In the genomic region with DNA sequence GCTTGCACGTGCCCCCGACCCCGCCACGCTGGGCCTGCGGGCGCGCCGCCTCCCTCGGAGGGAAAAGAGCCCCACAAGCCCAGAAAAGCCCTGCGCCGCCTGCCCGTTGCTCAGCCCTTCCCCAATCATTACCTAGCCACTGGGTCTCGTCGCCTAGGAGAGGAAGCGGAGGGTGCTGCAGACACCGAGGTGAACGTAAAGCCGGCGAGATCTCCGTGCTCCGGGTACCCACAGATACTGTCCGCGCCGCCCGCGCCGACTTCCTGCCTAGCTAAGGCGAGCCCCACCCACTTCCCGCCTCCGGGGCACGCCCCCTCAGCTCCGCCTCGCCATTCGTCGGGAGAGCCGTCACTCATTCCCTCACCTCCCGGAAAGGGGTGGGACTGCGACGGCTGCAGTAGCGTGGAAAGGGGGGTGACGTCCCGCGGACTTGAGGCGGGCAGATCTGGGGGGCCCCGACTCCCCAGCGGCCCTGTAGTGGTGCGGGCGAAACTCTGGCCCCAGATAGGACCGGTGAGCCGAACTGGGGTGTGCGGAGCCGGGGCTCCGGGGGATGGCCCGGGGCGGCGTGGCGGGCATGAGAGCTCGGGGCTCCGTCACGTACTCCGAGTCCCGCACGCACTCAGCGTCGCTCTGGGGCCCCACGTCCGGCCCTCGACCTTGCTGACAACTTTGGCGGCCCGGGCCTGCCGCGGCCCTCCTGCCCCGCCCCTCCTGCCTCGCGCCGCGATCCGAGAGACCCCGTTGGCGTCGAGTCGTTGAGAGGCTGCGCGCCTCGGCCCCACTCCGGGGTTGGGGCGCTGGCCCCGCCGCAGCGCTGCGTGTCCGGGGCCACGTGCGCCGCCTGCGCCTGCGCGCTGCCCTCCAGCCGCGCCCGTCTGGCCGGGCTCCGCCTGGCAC, we compare ENCODE assay signal across 1 cellular context.
TF ChIP-seq lines count a peak whose summit lies in the region.

ENO1 (minus strand) TSS at position 239 of the 900 bp plus-strand sequence. CDS start 3,778 bp downstream, outside the sequence.

TF ChIP-seq in HepG2, 621 proteins besides CTCF, POLR2A, EP300 and RAD21 (continued from another document and continues in another):
- TF ChIP-seq AHDC1 (CRISPR knock-in tag; IDR thresholded peaks at IDR 0.05; ENCODE audit: borderline replicate concordance) (peak; percentile 54), ZNF709 (CRISPR knock-in tag; IDR thresholded peaks at IDR 0.05) (peak; percentile 86; the same call in 1 of the 2 replicates), IRF2 (CRISPR knock-in tag; IDR thresholded peaks at IDR 0.05) (peak; percentile 80; the same call in 1 of the 2 replicates), THAP8 (CRISPR knock-in tag; IDR thresholded peaks at IDR 0.05; ENCODE audit: borderline replicate concordance) (0 out of 2 replicates have a peak, but pooled peaks have one; percentile 95), ETV5 (CRISPR knock-in tag; IDR thresholded peaks at IDR 0.05; ENCODE audit: borderline replicate concordance) (peak; percentile 94), MEF2D (CRISPR knock-in tag; IDR thresholded peaks at IDR 0.05) (peak; percentile 50; the same call in 1 of the 2 replicates), MTA1 (CRISPR knock-in tag; IDR thresholded peaks at IDR 0.05; ENCODE audit: borderline replicate concordance) (peak; percentile 58; the same call in 1 of the 2 replicates), POLR2AphosphoS5 (IDR thresholded peaks at IDR 0.05; ENCODE audit: low read depth, low read length) (peak; percentile 96), NFE2 (CRISPR knock-in tag; IDR thresholded peaks at IDR 0.05) (no peak), ZNF3 (CRISPR knock-in tag; IDR thresholded peaks at IDR 0.05) (0 out of 2 replicates have a peak, but pooled peaks have one; percentile 21), ATF4 (CRISPR knock-in tag; IDR thresholded peaks at IDR 0.05) (peak in 1 of 2 experiments; percentile 64; a peak in 2 of 4 replicates), ARNTL (CRISPR knock-in tag; IDR thresholded peaks at IDR 0.05) (peak; percentile 83), ZNF83 (CRISPR knock-in tag; IDR thresholded peaks at IDR 0.05; ENCODE audit: borderline replicate concordance) (peak; percentile 82), RFXANK (CRISPR knock-in tag; IDR thresholded peaks at IDR 0.05) (no peak), ZSCAN20 (CRISPR knock-in tag; IDR thresholded peaks at IDR 0.05; ENCODE audit: borderline replicate concordance) (peak; percentile 97; the same call in 1 of the 2 replicates), MXD4 (CRISPR knock-in tag; IDR thresholded peaks at IDR 0.05) (0 out of 2 replicates have a peak, but pooled peaks have one; percentile 5), ZNF430 (CRISPR knock-in tag; IDR thresholded peaks at IDR 0.05) (peak; percentile 52; the same call in 1 of the 2 replicates), MBNL3 (CRISPR knock-in tag; conservative IDR thresholded peaks at IDR 0.05) (no peak), ZBTB39 (CRISPR knock-in tag; IDR thresholded peaks at IDR 0.05) (no peak; the same call in 1 of the 2 replicates), ZNF703 (CRISPR knock-in tag; IDR thresholded peaks at IDR 0.05; ENCODE audit: borderline replicate concordance) (peak; percentile 50; the same call in 1 of the 2 replicates), ZSCAN30 (CRISPR knock-in tag; IDR thresholded peaks at IDR 0.05) (peak; percentile 24), ZNF713 (CRISPR knock-in tag; IDR thresholded peaks at IDR 0.05) (no peak), MLLT10 (CRISPR knock-in tag; IDR thresholded peaks at IDR 0.05) (0 out of 2 replicates have a peak, but pooled peaks have one; percentile 40), KLF11 (CRISPR knock-in tag; IDR thresholded peaks at IDR 0.05) (peak; percentile 91)
- TF ChIP-seq, protein P1, sequence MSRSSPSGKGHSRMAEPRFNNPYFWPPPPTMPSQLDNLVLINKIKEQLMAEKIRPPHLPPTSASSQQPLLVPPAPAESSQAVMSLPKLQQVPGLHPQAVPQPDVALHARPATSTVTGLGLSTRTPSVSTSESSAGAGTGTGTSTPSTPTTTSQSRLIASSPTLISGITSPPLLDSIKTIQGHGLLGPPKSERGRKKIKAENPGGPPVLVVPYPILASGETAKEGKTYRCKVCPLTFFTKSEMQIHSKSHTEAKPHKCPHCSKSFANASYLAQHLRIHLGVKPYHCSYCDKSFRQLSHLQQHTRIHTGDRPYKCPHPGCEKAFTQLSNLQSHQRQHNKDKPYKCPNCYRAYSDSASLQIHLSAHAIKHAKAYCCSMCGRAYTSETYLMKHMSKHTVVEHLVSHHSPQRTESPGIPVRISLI (CRISPR knock-in tag; IDR thresholded peaks at IDR 0.05; ENCODE audit: borderline replicate concordance), result no peak
- TF ChIP-seq, protein P2, sequence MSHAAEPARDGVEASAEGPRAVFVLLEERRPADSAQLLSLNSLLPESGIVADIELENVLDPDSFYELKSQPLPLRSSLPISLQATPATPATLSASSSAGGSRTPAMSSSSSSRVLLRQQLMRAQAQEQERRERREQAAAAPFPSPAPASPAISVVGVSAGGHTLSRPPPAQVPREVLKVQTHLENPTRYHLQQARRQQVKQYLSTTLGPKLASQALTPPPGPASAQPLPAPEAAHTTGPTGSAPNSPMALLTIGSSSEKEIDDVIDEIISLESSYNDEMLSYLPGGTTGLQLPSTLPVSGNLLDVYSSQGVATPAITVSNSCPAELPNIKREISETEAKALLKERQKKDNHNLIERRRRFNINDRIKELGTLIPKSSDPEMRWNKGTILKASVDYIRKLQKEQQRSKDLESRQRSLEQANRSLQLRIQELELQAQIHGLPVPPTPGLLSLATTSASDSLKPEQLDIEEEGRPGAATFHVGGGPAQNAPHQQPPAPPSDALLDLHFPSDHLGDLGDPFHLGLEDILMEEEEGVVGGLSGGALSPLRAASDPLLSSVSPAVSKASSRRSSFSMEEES (CRISPR knock-in tag; IDR thresholded peaks at IDR 0.05), result peak; percentile 89
- TF ChIP-seq, protein P3, sequence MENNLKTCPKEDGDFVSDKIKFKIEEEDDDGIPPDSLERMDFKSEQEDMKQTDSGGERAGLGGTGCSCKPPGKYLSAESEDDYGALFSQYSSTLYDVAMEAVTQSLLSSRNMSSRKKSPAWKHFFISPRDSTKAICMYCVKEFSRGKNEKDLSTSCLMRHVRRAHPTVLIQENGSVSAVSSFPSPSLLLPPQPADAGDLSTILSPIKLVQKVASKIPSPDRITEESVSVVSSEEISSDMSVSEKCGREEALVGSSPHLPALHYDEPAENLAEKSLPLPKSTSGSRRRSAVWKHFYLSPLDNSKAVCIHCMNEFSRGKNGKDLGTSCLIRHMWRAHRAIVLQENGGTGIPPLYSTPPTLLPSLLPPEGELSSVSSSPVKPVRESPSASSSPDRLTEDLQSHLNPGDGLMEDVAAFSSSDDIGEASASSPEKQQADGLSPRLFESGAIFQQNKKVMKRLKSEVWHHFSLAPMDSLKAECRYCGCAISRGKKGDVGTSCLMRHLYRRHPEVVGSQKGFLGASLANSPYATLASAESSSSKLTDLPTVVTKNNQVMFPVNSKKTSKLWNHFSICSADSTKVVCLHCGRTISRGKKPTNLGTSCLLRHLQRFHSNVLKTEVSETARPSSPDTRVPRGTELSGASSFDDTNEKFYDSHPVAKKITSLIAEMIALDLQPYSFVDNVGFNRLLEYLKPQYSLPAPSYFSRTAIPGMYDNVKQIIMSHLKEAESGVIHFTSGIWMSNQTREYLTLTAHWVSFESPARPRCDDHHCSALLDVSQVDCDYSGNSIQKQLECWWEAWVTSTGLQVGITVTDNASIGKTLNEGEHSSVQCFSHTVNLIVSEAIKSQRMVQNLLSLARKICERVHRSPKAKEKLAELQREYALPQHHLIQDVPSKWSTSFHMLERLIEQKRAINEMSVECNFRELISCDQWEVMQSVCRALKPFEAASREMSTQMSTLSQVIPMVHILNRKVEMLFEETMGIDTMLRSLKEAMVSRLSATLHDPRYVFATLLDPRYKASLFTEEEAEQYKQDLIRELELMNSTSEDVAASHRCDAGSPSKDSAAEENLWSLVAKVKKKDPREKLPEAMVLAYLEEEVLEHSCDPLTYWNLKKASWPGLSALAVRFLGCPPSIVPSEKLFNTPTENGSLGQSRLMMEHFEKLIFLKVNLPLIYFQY (CRISPR knock-in tag; IDR thresholded peaks at IDR 0.05; ENCODE audit: borderline replicate concordance), result 0 out of 2 replicates have a peak, but pooled peaks have one; percentile 62
- TF ChIP-seq, protein P4, sequence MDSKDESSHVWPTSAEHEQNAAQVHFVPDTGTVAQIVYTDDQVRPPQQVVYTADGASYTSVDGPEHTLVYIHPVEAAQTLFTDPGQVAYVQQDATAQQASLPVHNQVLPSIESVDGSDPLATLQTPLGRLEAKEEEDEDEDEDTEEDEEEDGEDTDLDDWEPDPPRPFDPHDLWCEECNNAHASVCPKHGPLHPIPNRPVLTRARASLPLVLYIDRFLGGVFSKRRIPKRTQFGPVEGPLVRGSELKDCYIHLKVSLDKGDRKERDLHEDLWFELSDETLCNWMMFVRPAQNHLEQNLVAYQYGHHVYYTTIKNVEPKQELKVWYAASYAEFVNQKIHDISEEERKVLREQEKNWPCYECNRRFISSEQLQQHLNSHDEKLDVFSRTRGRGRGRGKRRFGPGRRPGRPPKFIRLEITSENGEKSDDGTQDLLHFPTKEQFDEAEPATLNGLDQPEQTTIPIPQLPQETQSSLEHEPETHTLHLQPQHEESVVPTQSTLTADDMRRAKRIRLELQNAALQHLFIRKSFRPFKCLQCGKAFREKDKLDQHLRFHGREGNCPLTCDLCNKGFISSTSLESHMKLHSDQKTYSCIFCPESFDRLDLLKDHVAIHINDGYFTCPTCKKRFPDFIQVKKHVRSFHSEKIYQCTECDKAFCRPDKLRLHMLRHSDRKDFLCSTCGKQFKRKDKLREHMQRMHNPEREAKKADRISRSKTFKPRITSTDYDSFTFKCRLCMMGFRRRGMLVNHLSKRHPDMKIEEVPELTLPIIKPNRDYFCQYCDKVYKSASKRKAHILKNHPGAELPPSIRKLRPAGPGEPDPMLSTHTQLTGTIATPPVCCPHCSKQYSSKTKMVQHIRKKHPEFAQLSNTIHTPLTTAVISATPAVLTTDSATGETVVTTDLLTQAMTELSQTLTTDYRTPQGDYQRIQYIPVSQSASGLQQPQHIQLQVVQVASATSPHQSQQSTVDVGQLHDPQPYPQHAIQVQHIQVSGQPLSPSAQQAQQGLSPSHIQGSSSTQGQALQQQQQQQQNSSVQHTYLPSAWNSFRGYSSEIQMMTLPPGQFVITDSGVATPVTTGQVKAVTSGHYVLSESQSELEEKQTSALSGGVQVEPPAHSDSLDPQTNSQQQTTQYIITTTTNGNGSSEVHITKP (CRISPR knock-in tag; IDR thresholded peaks at IDR 0.05; ENCODE audit: low read depth), result peak; percentile 56; the same call in 1 of the 2 replicates
- TF ChIP-seq, protein P5, sequence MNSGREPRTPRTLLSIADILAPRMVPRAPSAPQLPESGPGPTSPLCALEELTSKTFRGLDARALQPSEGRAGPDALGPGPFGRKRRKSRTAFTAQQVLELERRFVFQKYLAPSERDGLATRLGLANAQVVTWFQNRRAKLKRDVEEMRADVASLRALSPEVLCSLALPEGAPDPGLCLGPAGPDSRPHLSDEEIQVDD (CRISPR knock-in tag; IDR thresholded peaks at IDR 0.05; ENCODE audit: borderline replicate concordance), result peak; percentile 98
